In the genomic region with DNA sequence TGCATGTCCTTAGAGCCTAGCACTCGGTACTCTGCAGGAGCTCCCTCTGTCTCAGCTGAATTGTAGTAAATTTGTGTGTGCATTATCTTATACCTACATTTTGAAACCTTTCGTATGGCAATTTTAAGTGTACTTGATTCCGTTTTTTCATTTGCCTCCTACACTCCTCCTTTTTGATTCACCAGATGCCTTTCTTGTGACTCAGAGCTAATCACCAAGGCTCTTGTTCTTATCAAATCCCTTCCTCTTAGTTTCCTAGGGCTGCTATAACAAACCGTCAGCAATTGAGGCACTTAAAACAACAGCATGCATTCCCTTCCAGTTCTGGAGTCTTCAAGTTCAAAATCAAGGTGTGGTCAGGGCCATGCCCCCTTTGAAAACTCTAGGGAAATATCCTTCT, we compare ENCODE assay signal across 21 cellular contexts.
A peak's percentile ranks its signal among the peaks of the same experiment; 100 is the strongest.
DNase-seq lines count a peak whose midpoint lies in the region; ATAC-seq and TF ChIP-seq lines count a peak whose summit lies in the region.
"Had no signal": no experiment of that assay in that cellular context is flagged by ENCODE, and none has a peak within 500 bp of the region (broad histone marks: within the 10 kb centered on the region; RNA-seq: fewer than 3 reads in every experiment).

No MANE protein-coding gene starts in this region.

- H3K36me3 ChIP-seq in mammary epithelial cell (ENCODE audit: insufficient read depth, low read length): no peaks in the 10 kb centered on the region
- H3K36me3 ChIP-seq in brain microvascular endothelial cell (replicated peaks): no peaks in the 10 kb centered on the region
- H3K36me3 ChIP-seq: SJCRH30, upper lobe of left lung had no signal

- H3K27me3 ChIP-seq in mammary epithelial cell (ENCODE audit: insufficient read depth, low read length): no peaks in the 10 kb centered on the region
- H3K27me3 ChIP-seq in brain microvascular endothelial cell (replicated peaks): no peaks in the 10 kb centered on the region
- H3K27me3 ChIP-seq: upper lobe of left lung had no signal

- H3K4me3 Mint-ChIP-seq in MCF 10A (ENCODE audit: unreplicated experiment): no peak overlapping the region
- H3K4me3 Mint-ChIP-seq in activated CD4-positive, alpha-beta T cell treated with anti-CD3 and anti-CD28 coated beads, Interleukin-2, amount 10 ng/mL, durations not matched to agents 24 days and 14 days: no peak overlapping the region
- H3K4me3 Mint-ChIP-seq in WTC11: no peak overlapping the region
- H3K4me3 Mint-ChIP-seq: activated CD8-positive, alpha-beta memory T cell treated with anti-CD3 and anti-CD28 coated beads, Interleukin-2, amount 10 ng/mL, durations not matched to agents 7 days and 5 days; CD4-positive, alpha-beta T cell; HFFc6 had no signal

- H4K20me1 ChIP-seq in mammary epithelial cell (ENCODE audit: insufficient read depth, low read length): no peaks in the 10 kb centered on the region

- DNase-seq in mammary epithelial cell (peak; percentile 32), MCF 10A (ENCODE audit: unreplicated experiment) (no peak), brain microvascular endothelial cell (peak; percentile 10), iris pigment epithelial cell (ENCODE audit: low read depth) (peak; percentile 56), WTC11 (ENCODE audit: low spot score) (no peak)
- no peak for DNase-seq in activated CD4-positive, alpha-beta T cell treated with anti-CD3 and anti-CD28 coated beads, Interleukin-2, amount 10 ng/mL, durations not matched to agents 24 days and 14 days
- DNase-seq in activated CD8-positive, alpha-beta memory T cell treated with anti-CD3 and anti-CD28 coated beads for 24 hours: no peak
- DNase-seq: activated CD4-positive, alpha-beta T cell treated with anti-CD3 and anti-CD28 coated beads for 1 hour; activated CD8-positive, alpha-beta memory T cell treated with anti-CD3 and anti-CD28 coated beads, Interleukin-2, amount 10 ng/mL, durations not matched to agents 7 days and 5 days; activated effector memory CD4-positive, alpha-beta T cell treated with Interleukin-2 at 50 U/mL for 16 hours; amniotic stem cell; CD4-positive, alpha-beta T cell; cortex of kidney; DMS79 treated with DMSO at 0.1 percent for 48 hours; HFFc6; NCI-H187 treated with DMSO at 0.1 percent for 48 hours; NCI-H510A; SJCRH30; stimulated activated naive CD4-positive, alpha-beta T cell treated with Interleukin-2 at 50 U/mL for 16 hours had no signal

- peaks cover 2% of the 10 kb centered on the region for H3K36me3 Mint-ChIP-seq in MCF 10A (ENCODE audit: insufficient read depth, unreplicated experiment)
- H3K36me3 Mint-ChIP-seq in activated CD4-positive, alpha-beta T cell treated with anti-CD3 and anti-CD28 coated beads, Interleukin-2, amount 10 ng/mL, durations not matched to agents 24 days and 14 days (ENCODE audit: low read depth): no peaks in the 10 kb centered on the region
- H3K36me3 Mint-ChIP-seq in WTC11: no peaks in the 10 kb centered on the region
- H3K36me3 Mint-ChIP-seq: activated CD8-positive, alpha-beta memory T cell treated with anti-CD3 and anti-CD28 coated beads, Interleukin-2, amount 10 ng/mL, durations not matched to agents 7 days and 5 days had no signal

- no peak overlapping the region for H3K4me3 ChIP-seq in mammary epithelial cell (replicated peaks in 1 of 3; ENCODE audit: insufficient read depth in 1 of 3, low read depth in 2 of 3, low read length in 3 of 3)
- H3K4me3 ChIP-seq in brain microvascular endothelial cell (ENCODE audit: low read depth, low read length): no peak overlapping the region
- H3K4me3 ChIP-seq: SJCRH30, upper lobe of left lung had no signal

- H3K27ac ChIP-seq in mammary epithelial cell (ENCODE audit: insufficient read depth, low read depth, low read length) (no peak overlapping the region), brain microvascular endothelial cell (no peak overlapping the region), temporal lobe (ENCODE audit: low read depth, low read length) (peak overlapping the region; percentile 28)
- H3K27ac ChIP-seq: SJCRH30, upper lobe of left lung had no signal

- intact Hi-C loops in mammary epithelial cell (cut with micrococcal nuclease): no loop called here
- intact Hi-C loops in MCF 10A (cut with micrococcal nuclease): no loop called here
- intact Hi-C loops in activated CD4-positive, alpha-beta T cell treated with anti-CD3 and anti-CD28 coated beads, Interleukin-2, amount 10 ng/mL, durations not matched to agents 24 days and 14 days (cut with micrococcal nuclease): no loop called here

- in situ Hi-C loops in mammary epithelial cell (cut with MboI; ENCODE audit: low sequenced_read_pairs in 2 of 2): loop anchor here in 1 of 2 donors (10.0 to 25.0 kb wide), 2 partner anchors 271 to 434 kb away; partner anchors contain the start of gene BRINP2
- in situ Hi-C loops in brain microvascular endothelial cell (cut with HindIII; ENCODE audit: low pct_ligation_motif_present, low sequenced_read_pairs): no loop called here

- H2AFZ ChIP-seq in mammary epithelial cell (ENCODE audit: low read depth, low read length): no peak overlapping the region

- H3K4me1 ChIP-seq in mammary epithelial cell (ENCODE audit: insufficient read depth, low read length): no peaks in the 10 kb centered on the region
- H3K4me1 ChIP-seq: SJCRH30, upper lobe of left lung had no signal

- no peak overlapping the region for H3K27ac Mint-ChIP-seq in MCF 10A (ENCODE audit: low read depth, unreplicated experiment)
- H3K27ac Mint-ChIP-seq in activated CD4-positive, alpha-beta T cell treated with anti-CD3 and anti-CD28 coated beads, Interleukin-2, amount 10 ng/mL, durations not matched to agents 24 days and 14 days: no peak overlapping the region
- no peak overlapping the region for H3K27ac Mint-ChIP-seq in WTC11
- H3K27ac Mint-ChIP-seq: activated CD8-positive, alpha-beta memory T cell treated with anti-CD3 and anti-CD28 coated beads, Interleukin-2, amount 10 ng/mL, durations not matched to agents 7 days and 5 days; CD4-positive, alpha-beta T cell; HFFc6 had no signal

- 69% methylated on average over 4 of the region's 4 CpGs for WGBS in mammary epithelial cell (ENCODE audit: low coverage, missing lambda C conversion rate)

- H3K4me1 Mint-ChIP-seq in MCF 10A (ENCODE audit: insufficient read depth, unreplicated experiment) (peaks cover 7% of the 10 kb centered on the region), WTC11 (peaks cover 15% of the 10 kb centered on the region)
- no peaks in the 10 kb centered on the region for H3K4me1 Mint-ChIP-seq in activated CD4-positive, alpha-beta T cell treated with anti-CD3 and anti-CD28 coated beads, Interleukin-2, amount 10 ng/mL, durations not matched to agents 24 days and 14 days
- H3K4me1 Mint-ChIP-seq: activated CD8-positive, alpha-beta memory T cell treated with anti-CD3 and anti-CD28 coated beads, Interleukin-2, amount 10 ng/mL, durations not matched to agents 7 days and 5 days had no signal

- H3K9me3 ChIP-seq in mammary epithelial cell (replicated peaks; ENCODE audit: insufficient read depth, low read length): no peaks in the 10 kb centered on the region
- H3K9me3 ChIP-seq: SJCRH30, upper lobe of left lung had no signal

- H3K4me2 ChIP-seq in mammary epithelial cell (ENCODE audit: insufficient read depth, low read depth, low read length): no peak overlapping the region

- POLR2A ChIA-PET in MCF 10A (lab: Yijun Ruan, JAX): interaction anchor here (0.5 kb wide), 1 partner anchor 14 kb away, joined by 3 read pairs; no protein-coding TSS in a partner anchor
- POLR2A ChIA-PET in WTC11 (lab: Charles Lee): no interaction called here

- H3K9me3 Mint-ChIP-seq in MCF 10A (ENCODE audit: unreplicated experiment) (no peaks in the 10 kb centered on the region), WTC11 (no peaks in the 10 kb centered on the region)
- no peaks in the 10 kb centered on the region for H3K9me3 Mint-ChIP-seq in activated CD4-positive, alpha-beta T cell treated with anti-CD3 and anti-CD28 coated beads, Interleukin-2, amount 10 ng/mL, durations not matched to agents 24 days and 14 days
- H3K9me3 Mint-ChIP-seq: CD4-positive, alpha-beta T cell; HFFc6 had no signal

- H3K27me3 Mint-ChIP-seq in MCF 10A (ENCODE audit: insufficient read depth, unreplicated experiment): peaks cover 71% of the 10 kb centered on the region
- H3K27me3 Mint-ChIP-seq in activated CD4-positive, alpha-beta T cell treated with anti-CD3 and anti-CD28 coated beads, Interleukin-2, amount 10 ng/mL, durations not matched to agents 24 days and 14 days: no peaks in the 10 kb centered on the region
- H3K27me3 Mint-ChIP-seq in WTC11 (ENCODE audit: low read depth): no peaks in the 10 kb centered on the region
- H3K27me3 Mint-ChIP-seq: activated CD8-positive, alpha-beta memory T cell treated with anti-CD3 and anti-CD28 coated beads, Interleukin-2, amount 10 ng/mL, durations not matched to agents 7 days and 5 days had no signal

- TF ChIP-seq CTCF in mammary epithelial cell (conservative IDR thresholded peaks at IDR 0.05 in 1 of 2, IDR thresholded peaks at IDR 0.05 in 1 of 2; ENCODE audit: extremely low read depth in 1 of 2, insufficient read depth in 1 of 2, low read depth in 1 of 2, low read length in 2 of 2): no peak
- no peak for TF ChIP-seq CTCF in MCF 10A (IDR thresholded peaks at IDR 0.05; ENCODE audit: unreplicated experiment)
- TF ChIP-seq CTCF in brain microvascular endothelial cell (IDR thresholded peaks at IDR 0.05; ENCODE audit: low read depth, low read length, missing control alignments): no peak
- no peak for TF ChIP-seq CTCF in WTC11 (IDR thresholded peaks at IDR 0.05)

- no peaks in the 10 kb centered on the region for H3K79me2 ChIP-seq in mammary epithelial cell (ENCODE audit: insufficient read depth, low read length)

- ATAC-seq in WTC11: no peak
- ATAC-seq: activated CD8-positive, alpha-beta memory T cell treated with anti-CD3 and anti-CD28 coated beads, Interleukin-2, amount 10 ng/mL, durations not matched to agents 7 days and 5 days had no signal

- BruUV-seq in mammary epithelial cell (replicated peaks; lab: Mats Ljungman, UMichigan): no TSS peak
- no TSS peak for BruUV-seq in MCF 10A (replicated peaks; lab: Mats Ljungman, UMichigan)

- no peak overlapping the region for H3K9ac ChIP-seq in mammary epithelial cell (ENCODE audit: insufficient read depth, low read length)

- dilution Hi-C loops in mammary epithelial cell (cut with HindIII; ENCODE audit: low sequenced_read_pairs): loop anchor here (25.0 kb wide), 1 partner anchor 1009 kb away; no protein-coding TSS in a partner anchor

- CTCF ChIA-PET in mammary epithelial cell (lab: Charles Lee; ENCODE audit: low non-redundant PET): no interaction called here
- CTCF ChIA-PET in MCF 10A (lab: Yijun Ruan, JAX): interaction anchor here (0.6 to 3.7 kb wide), 12 partner anchors 10 to 1052 kb away, joined by 3 to 33 read pairs (median 4); no protein-coding TSS in a partner anchor
- CTCF ChIA-PET in WTC11 (lab: Charles Lee): interaction anchor here (1.0 to 4.0 kb wide), 8 partner anchors 9 to 452 kb away, joined by 3 to 28 read pairs (median 4); no protein-coding TSS in a partner anchor

Comparison
In these comparisons a context has a peak if more than half of its experiments do, and no peak if none do; other contexts are left out.
1. DNase-seq: peak in mammary epithelial cell (single experiment), brain microvascular endothelial cell (single experiment) and iris pigment epithelial cell (single experiment); none in MCF 10A (single experiment), activated CD4-positive, alpha-beta T cell treated with anti-CD3 and anti-CD28 coated beads, Interleukin-2, amount 10 ng/mL, durations not matched to agents 24 days and 14 days (single experiment), activated CD8-positive, alpha-beta memory T cell treated with anti-CD3 and anti-CD28 coated beads for 24 hours (single experiment) and WTC11 (single experiment).